29 cellular contexts compared by ENCODE assay signal in genomic region chr17:5797447-5797846, GRCh38.
"Had no signal": no experiment of that assay in that cellular context is flagged by ENCODE, and none has a peak within 500 bp of the region (broad histone marks: within the 10 kb centered on the region; RNA-seq: fewer than 3 reads in every experiment).

No MANE protein-coding gene starts in this region.

- H3K4me1 Mint-ChIP-seq: activated naive CD8-positive, alpha-beta T cell treated with anti-CD3 and anti-CD28 coated beads for 36 hours; T-cell had no signal

- H3K27me3 ChIP-seq: ovary, testis had no signal

- H3K4me3 Mint-ChIP-seq: activated naive CD4-positive, alpha-beta T cell treated with anti-CD3 and anti-CD28 coated beads for 36 hours; activated naive CD8-positive, alpha-beta T cell treated with anti-CD3 and anti-CD28 coated beads for 36 hours; activated T-cell treated with anti-CD3 and anti-CD28 coated beads, Interleukin-2, amount 50 U/mL, for 72 hours; effector memory CD8-positive, alpha-beta T cell; naive thymus-derived CD4-positive, alpha-beta T cell; T-cell had no signal

- ATAC-seq: activated T-cell treated with anti-CD3 and anti-CD28 coated beads, Interleukin-2, amount 50 U/mL, for 72 hours; effector memory CD8-positive, alpha-beta T cell; esophagus mucosa; heart left ventricle; left ventricle myocardium superior; naive thymus-derived CD4-positive, alpha-beta T cell; sciatic nerve; stimulated activated naive CD8-positive, alpha-beta T cell treated with anti-CD3 and anti-CD28 coated beads, Interleukin-15, Interleukin-2, amounts not matched to agents 100 U/mL and 50 U/mL, for 24 hours; T-cell had no signal

- H3K36me3 ChIP-seq: adrenal gland, cardiac muscle cell, heart left ventricle, ovary, transverse colon had no signal

- H3K4me1 ChIP-seq: adrenal gland, heart left ventricle, testis, transverse colon had no signal

- H3K27ac Mint-ChIP-seq: activated naive CD4-positive, alpha-beta T cell treated with anti-CD3 and anti-CD28 coated beads for 36 hours; activated naive CD8-positive, alpha-beta T cell treated with anti-CD3 and anti-CD28 coated beads for 36 hours; activated T-cell treated with anti-CD3 and anti-CD28 coated beads, Interleukin-2, amount 50 U/mL, for 72 hours; effector memory CD8-positive, alpha-beta T cell; naive thymus-derived CD4-positive, alpha-beta T cell; progenitor cell of endocrine pancreas; T-cell had no signal

- DNase-seq: activated CD4-positive, alpha-beta T cell treated with anti-CD3 and anti-CD28 coated beads for 4 hours; activated CD4-positive, alpha-beta T cell treated with anti-CD3 and anti-CD28 coated beads, Interleukin-2, amount 50 U/mL, for 4 hours; activated naive CD4-positive, alpha-beta T cell treated with anti-CD3 and anti-CD28 coated beads for 36 hours; activated naive CD8-positive, alpha-beta T cell treated with anti-CD3 and anti-CD28 coated beads for 36 hours; activated T-cell treated with anti-CD3 and anti-CD28 coated beads for 4 hours; activated T-cell treated with anti-CD3 and anti-CD28 coated beads, Interleukin-2, amount 50 U/mL, for 72 hours; adrenal gland; aorta; cerebellar nuclear complex; effector memory CD8-positive, alpha-beta T cell; foreskin fibroblast; heart left ventricle; islet precursor cell; left ventricle myocardium superior; midbrain; naive thymus-derived CD4-positive, alpha-beta T cell; ovary; stimulated activated CD4-positive, alpha-beta T cell treated with anti-CD3 and anti-CD28 coated beads, Interleukin-12 subunit alpha, Interleukin-12 subunit beta, amount 100 ng/mL, for 4 hours; stimulated activated CD4-positive, alpha-beta T cell treated with anti-CD3 and anti-CD28 coated beads, Interleukin-4, amount 100 ng/mL, for 1 hour; stimulated activated naive CD8-positive, alpha-beta T cell treated with anti-CD3 and anti-CD28 coated beads, Interleukin-15, Interleukin-2, amounts not matched to agents 100 U/mL and 50 U/mL, for 24 hours; T-cell; testis; transverse colon had no signal

- H3K4me3 ChIP-seq: adrenal gland, cardiac muscle cell, coronary artery, heart left ventricle, ovary, skin epidermis, testis, transverse colon had no signal

- H3K27ac ChIP-seq: adrenal gland, cardiac muscle cell, coronary artery, heart left ventricle, ovary, skin epidermis, testis, transverse colon had no signal

- H3K9me3 ChIP-seq: adrenal gland, ovary, testis had no signal
